In the genomic region with DNA sequence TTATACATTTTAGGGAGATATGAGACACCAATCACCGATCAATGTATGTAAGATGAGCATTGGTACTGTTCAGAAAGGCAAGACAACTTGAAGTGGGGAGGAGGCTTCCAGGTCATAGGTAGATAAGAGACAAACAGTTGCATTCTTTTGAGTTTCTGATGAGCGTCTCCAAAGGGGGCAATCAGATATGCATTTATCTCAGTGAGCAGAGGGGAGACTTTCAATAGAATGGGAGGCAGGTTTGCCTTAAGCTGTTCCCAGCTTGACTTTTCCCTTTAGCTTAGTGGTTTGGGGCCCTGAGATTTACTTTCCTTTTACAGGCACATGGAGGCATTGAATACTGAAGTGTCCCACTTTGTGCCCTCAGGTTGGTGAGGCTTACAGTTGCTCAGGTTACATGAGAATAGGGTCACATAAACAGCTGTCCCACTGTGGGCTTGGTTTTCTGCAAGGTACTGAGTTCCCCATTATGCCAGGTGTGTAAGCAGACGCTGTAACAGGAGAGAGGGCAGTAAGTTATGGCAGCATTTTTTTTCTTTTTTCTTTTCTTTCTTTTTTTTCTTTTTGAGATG, we compare ENCODE assay signal across 12 cellular contexts.
DNase-seq lines count a peak whose midpoint lies in the region; ATAC-seq and TF ChIP-seq lines count a peak whose summit lies in the region.
"Had no signal": no experiment of that assay in that cellular context is flagged by ENCODE, and none has a peak within 500 bp of the region (broad histone marks: within the 10 kb centered on the region; RNA-seq: fewer than 3 reads in every experiment).

No MANE protein-coding gene starts in this region.

- no peak overlapping the region for H3K4me3 Mint-ChIP-seq in activated CD8-positive, alpha-beta memory T cell treated with anti-CD3 and anti-CD28 coated beads, Interleukin-2, amount 10 ng/mL, durations not matched to agents 7 days and 5 days
- H3K4me3 Mint-ChIP-seq in osteocyte (ENCODE audit: unreplicated experiment), result no peak overlapping the region
- H3K4me3 Mint-ChIP-seq: CD14-positive monocyte; CD8-positive, alpha-beta T cell had no signal

- no peaks in the 10 kb centered on the region for H3K9me3 Mint-ChIP-seq in activated CD8-positive, alpha-beta memory T cell treated with anti-CD3 and anti-CD28 coated beads, Interleukin-2, amount 10 ng/mL, durations not matched to agents 7 days and 5 days (ENCODE audit: low read depth)
- H3K9me3 Mint-ChIP-seq in osteocyte (ENCODE audit: unreplicated experiment), result no peaks in the 10 kb centered on the region
- H3K9me3 Mint-ChIP-seq: CD8-positive, alpha-beta T cell had no signal

- CTCF ChIA-PET in activated CD8-positive, alpha-beta memory T cell treated with anti-CD3 and anti-CD28 coated beads, Interleukin-2, amount 10 ng/mL, durations not matched to agents 7 days and 5 days (lab: Charles Lee), result no interaction called here

- no peaks in the 10 kb centered on the region for H3K36me3 Mint-ChIP-seq in activated CD8-positive, alpha-beta memory T cell treated with anti-CD3 and anti-CD28 coated beads, Interleukin-2, amount 10 ng/mL, durations not matched to agents 7 days and 5 days
- H3K36me3 Mint-ChIP-seq in osteocyte (ENCODE audit: unreplicated experiment), result no peaks in the 10 kb centered on the region
- H3K36me3 Mint-ChIP-seq: CD14-positive monocyte; CD8-positive, alpha-beta T cell had no signal

- peaks cover 5% of the 10 kb centered on the region for H3K27me3 Mint-ChIP-seq in activated CD8-positive, alpha-beta memory T cell treated with anti-CD3 and anti-CD28 coated beads, Interleukin-2, amount 10 ng/mL, durations not matched to agents 7 days and 5 days
- peaks cover 28% of the 10 kb centered on the region for H3K27me3 Mint-ChIP-seq in osteocyte (ENCODE audit: unreplicated experiment)

- H3K4me1 Mint-ChIP-seq in activated CD8-positive, alpha-beta memory T cell treated with anti-CD3 and anti-CD28 coated beads, Interleukin-2, amount 10 ng/mL, durations not matched to agents 7 days and 5 days, result no peaks in the 10 kb centered on the region
- no peaks in the 10 kb centered on the region for H3K4me1 Mint-ChIP-seq in osteocyte (ENCODE audit: unreplicated experiment)
- H3K4me1 Mint-ChIP-seq: CD14-positive monocyte had no signal

- TF ChIP-seq CTCF in osteocyte (IDR thresholded peaks at IDR 0.05), result no peak

- DNase-seq in activated CD8-positive, alpha-beta memory T cell treated with anti-CD3 and anti-CD28 coated beads, Interleukin-2, amount 10 ng/mL, durations not matched to agents 7 days and 5 days, result peak; percentile 18
- no peak for DNase-seq in activated CD8-positive, alpha-beta memory T cell treated with anti-CD3 and anti-CD28 coated beads for 24 hours
- DNase-seq in ecto neural progenitor cell (ENCODE audit: low spot score) (peak; percentile 29), osteocyte (ENCODE audit: extremely low spot score, unreplicated experiment) (peak; percentile 8), SKM-1 (lab: John Stamatoyannopoulos, UW; ENCODE audit: unreplicated experiment) (no peak)
- DNase-seq in central memory CD4-positive, alpha-beta T cell, result no peak
- DNase-seq: Caco-2; CD8-positive, alpha-beta T cell; IMR-90 had no signal

- no peak for ATAC-seq in activated CD8-positive, alpha-beta memory T cell treated with anti-CD3 and anti-CD28 coated beads, Interleukin-2, amount 10 ng/mL, durations not matched to agents 7 days and 5 days
- no peak for ATAC-seq in HG03378 (IDR thresholded peaks at IDR 0.05; ENCODE audit: unreplicated experiment)
- ATAC-seq: CD8-positive, alpha-beta T cell; HCT116 had no signal

- no peak overlapping the region for H3K27ac Mint-ChIP-seq in activated CD8-positive, alpha-beta memory T cell treated with anti-CD3 and anti-CD28 coated beads, Interleukin-2, amount 10 ng/mL, durations not matched to agents 7 days and 5 days
- no peak overlapping the region for H3K27ac Mint-ChIP-seq in osteocyte (ENCODE audit: unreplicated experiment)
- H3K27ac Mint-ChIP-seq: CD14-positive monocyte; CD8-positive, alpha-beta T cell had no signal

Comparison
In these comparisons a context has a peak if more than half of its experiments do, and no peak if none do; other contexts are left out.
1. DNase-seq: peak in activated CD8-positive, alpha-beta memory T cell treated with anti-CD3 and anti-CD28 coated beads, Interleukin-2, amount 10 ng/mL, durations not matched to agents 7 days and 5 days (single experiment), ecto neural progenitor cell (single experiment) and osteocyte (single experiment); none in activated CD8-positive, alpha-beta memory T cell treated with anti-CD3 and anti-CD28 coated beads for 24 hours (single experiment), central memory CD4-positive, alpha-beta T cell (single experiment) and SKM-1 (single experiment).